23 cellular contexts compared by ENCODE assay signal in genomic region chr6:163095401-163095800, GRCh38.
"Had no signal": no experiment of that assay in that cellular context is flagged by ENCODE, and none has a peak within 500 bp of the region (broad histone marks: within the 10 kb centered on the region; RNA-seq: fewer than 3 reads in every experiment).

No MANE protein-coding gene starts in this region.

- H3K4me3 Mint-ChIP-seq: effector memory CD8-positive, alpha-beta T cell; immature natural killer cell; naive thymus-derived CD4-positive, alpha-beta T cell; nephron; stimulated activated naive B cell treated with anti-CD40 and anti-IgM and Interleukin-4, amounts not matched to agents 10 μg/mL and 1 μg/mL and 100 μg/mL, for 72 hours; stimulated activated naive CD8-positive, alpha-beta T cell treated with anti-CD3 and anti-CD28 coated beads, Interleukin-15, Interleukin-2, amounts not matched to agents 100 ng/mL and 50 ng/mL, for 24 hours had no signal

- H3K36me3 Mint-ChIP-seq: immature natural killer cell; naive thymus-derived CD4-positive, alpha-beta T cell; stimulated activated naive B cell treated with anti-CD40 and anti-IgM and Interleukin-4, amounts not matched to agents 10 μg/mL and 1 μg/mL and 100 μg/mL, for 72 hours had no signal

- H3K27ac Mint-ChIP-seq: effector memory CD8-positive, alpha-beta T cell; immature natural killer cell; naive thymus-derived CD4-positive, alpha-beta T cell; nephron; progenitor cell of endocrine pancreas; stimulated activated naive B cell treated with anti-CD40 and anti-IgM and Interleukin-4, amounts not matched to agents 10 μg/mL and 1 μg/mL and 100 μg/mL, for 72 hours; stimulated activated naive CD8-positive, alpha-beta T cell treated with anti-CD3 and anti-CD28 coated beads, Interleukin-15, Interleukin-2, amounts not matched to agents 100 ng/mL and 50 ng/mL, for 24 hours had no signal

- ATAC-seq: effector memory CD8-positive, alpha-beta T cell; left colon; naive thymus-derived CD4-positive, alpha-beta T cell; right lobe of liver; stimulated activated naive B cell treated with anti-CD40 and anti-IgM and Interleukin-4, amounts not matched to agents 10 μg/mL and 1 μg/mL and 100 μg/mL, for 72 hours had no signal

- H3K4me1 Mint-ChIP-seq: immature natural killer cell; naive thymus-derived CD4-positive, alpha-beta T cell; nephron; stimulated activated naive B cell treated with anti-CD40 and anti-IgM and Interleukin-4, amounts not matched to agents 10 μg/mL and 1 μg/mL and 100 μg/mL, for 72 hours had no signal

- H3K27me3 Mint-ChIP-seq: progenitor cell of endocrine pancreas; stimulated activated naive B cell treated with anti-CD40 and anti-IgM and Interleukin-4, amounts not matched to agents 10 μg/mL and 1 μg/mL and 100 μg/mL, for 72 hours; stimulated activated naive CD8-positive, alpha-beta T cell treated with anti-CD3 and anti-CD28 coated beads, Interleukin-15, Interleukin-2, amounts not matched to agents 100 ng/mL and 50 ng/mL, for 24 hours had no signal

- DNase-seq: cortex of kidney; effector memory CD8-positive, alpha-beta T cell; erythroblast; esophagus squamous epithelium; hypothalamus; immature natural killer cell; islet precursor cell; kidney glomerular epithelial cell; left colon; left ventricle myocardium inferior; mammary epithelial cell; mesendoderm; midbrain; naive thymus-derived CD4-positive, alpha-beta T cell; occipital lobe; right lobe of liver; small intestine; stimulated activated CD4-positive, alpha-beta T cell treated with anti-CD3 and anti-CD28 coated beads, Interleukin-15, amount 100 ng/mL, for 24 hours; stimulated activated CD4-positive, alpha-beta T cell treated with anti-CD3 and anti-CD28 coated beads, Interleukin-2, amount 100 ng/mL, for 48 hours; stimulated activated naive B cell treated with anti-CD40 and anti-IgM and Interleukin-4, amounts not matched to agents 10 μg/mL and 1 μg/mL and 100 μg/mL, for 72 hours had no signal

- H3K9me3 Mint-ChIP-seq: effector memory CD8-positive, alpha-beta T cell; immature natural killer cell; nephron; stimulated activated naive CD8-positive, alpha-beta T cell treated with anti-CD3 and anti-CD28 coated beads, Interleukin-15, Interleukin-2, amounts not matched to agents 100 ng/mL and 50 ng/mL, for 24 hours had no signal
